14 cellular contexts compared by ENCODE assay signal in the genomic region with DNA sequence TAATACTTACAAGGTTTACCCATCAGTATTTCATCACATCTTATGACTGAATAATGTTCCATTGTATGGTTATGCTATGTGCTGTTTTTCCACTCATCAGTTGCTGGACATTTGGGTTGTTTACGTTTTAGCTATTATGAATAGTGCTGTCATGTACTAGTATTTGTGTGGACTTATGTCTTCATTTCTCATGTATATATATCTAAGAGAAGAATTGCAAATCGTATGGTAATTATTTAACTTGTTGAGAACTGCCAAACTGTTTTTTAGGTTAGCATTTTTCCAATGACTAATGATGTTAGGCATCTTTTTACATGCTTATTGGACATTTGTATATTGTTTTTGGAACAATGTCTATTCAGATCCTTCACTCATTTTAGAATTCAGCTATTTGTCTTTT.
"Had no signal": no experiment of that assay in that cellular context is flagged by ENCODE, and none has a peak within 500 bp of the region (broad histone marks: within the 10 kb centered on the region; RNA-seq: fewer than 3 reads in every experiment).

No MANE protein-coding gene starts in this region.

- H3K9me3 ChIP-seq: gastrocnemius medialis, left lung, testis, upper lobe of left lung had no signal

- H3K27me3 ChIP-seq: gastrocnemius medialis, left lung, testis, upper lobe of left lung had no signal

- H3K4me1 ChIP-seq: gastrocnemius medialis, left lung, testis had no signal

- DNase-seq: activated CD4-positive, CD25-positive, alpha-beta regulatory T cell treated with anti-CD3 and anti-CD28 coated beads, Interleukin-2, amount 50 U/mL, for 72 hours; activated gamma-delta T cell treated with Interleukin-2 at 50 U/mL for 16 hours; amygdala; cortex of kidney; effector CD4-positive, alpha-beta T cell; gastrocnemius medialis; head of caudate nucleus; left lung; nephron progenitor cell; nucleus accumbens; stimulated activated CD4-positive, alpha-beta T cell treated with anti-CD3 and anti-CD28 coated beads, Interleukin-4, amount 100 ng/mL, for 24 hours; testis; upper lobe of left lung had no signal

- H3K27ac ChIP-seq: gastrocnemius medialis, left lung, testis, upper lobe of left lung, VCaP had no signal

- H3K36me3 ChIP-seq: gastrocnemius medialis, left lung, upper lobe of left lung had no signal

- H3K4me3 ChIP-seq: gastrocnemius medialis, left lung, testis, upper lobe of left lung had no signal
